8 cellular contexts compared by ENCODE assay signal in the genomic region with DNA sequence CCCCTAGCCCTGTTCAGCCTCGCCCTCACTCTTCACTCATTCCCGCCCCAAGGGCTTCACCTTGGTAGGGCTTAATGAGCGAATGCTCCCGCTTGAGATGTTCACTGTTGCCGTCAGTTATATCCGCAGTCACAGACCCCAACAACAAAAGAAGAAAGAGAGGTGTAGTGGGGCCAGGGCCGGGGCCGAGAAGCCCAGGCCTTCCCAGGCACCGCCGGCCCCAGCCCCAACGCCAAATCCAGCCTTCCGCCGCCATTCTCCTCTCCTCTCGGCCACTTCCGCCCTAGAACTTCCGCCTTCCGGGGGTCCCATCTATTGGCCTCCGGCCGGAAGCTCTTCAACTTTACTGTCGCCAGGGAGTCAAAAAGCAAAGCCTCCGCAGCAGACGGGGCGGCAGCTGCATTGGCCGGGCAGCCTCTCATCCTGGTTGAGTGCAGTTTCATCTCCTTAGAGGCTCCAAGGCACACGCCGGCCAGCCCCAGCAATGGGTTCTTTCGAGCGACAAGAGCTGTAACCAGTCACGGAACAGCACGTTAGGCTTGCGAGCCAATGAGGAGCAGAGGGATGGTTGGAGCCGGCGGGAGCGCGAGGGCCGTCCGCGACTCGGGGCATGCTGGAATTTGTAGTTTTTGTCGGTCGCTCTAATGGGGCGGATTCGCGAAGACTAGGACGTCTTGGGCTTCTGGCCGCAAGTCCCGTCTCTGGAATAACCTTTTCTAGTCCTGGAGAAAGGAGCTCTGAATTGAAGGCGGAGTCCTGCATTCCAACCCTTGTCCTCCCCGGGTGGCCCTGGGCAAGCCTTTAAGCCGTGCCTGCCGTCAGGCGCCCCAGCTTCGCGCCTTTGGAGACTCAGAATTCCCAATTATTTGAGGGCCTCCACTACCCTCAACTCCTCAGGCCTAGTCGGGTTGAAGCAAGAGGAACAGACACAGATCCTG. TPM values are rescaled to one million over a fixed set of nuclear protein-coding genes. Genes with fewer than 3 reads are reported as not detected.
DNase-seq lines count a peak whose midpoint lies in the region; ATAC-seq and TF ChIP-seq lines count a peak whose summit lies in the region.

A gene with protein sequence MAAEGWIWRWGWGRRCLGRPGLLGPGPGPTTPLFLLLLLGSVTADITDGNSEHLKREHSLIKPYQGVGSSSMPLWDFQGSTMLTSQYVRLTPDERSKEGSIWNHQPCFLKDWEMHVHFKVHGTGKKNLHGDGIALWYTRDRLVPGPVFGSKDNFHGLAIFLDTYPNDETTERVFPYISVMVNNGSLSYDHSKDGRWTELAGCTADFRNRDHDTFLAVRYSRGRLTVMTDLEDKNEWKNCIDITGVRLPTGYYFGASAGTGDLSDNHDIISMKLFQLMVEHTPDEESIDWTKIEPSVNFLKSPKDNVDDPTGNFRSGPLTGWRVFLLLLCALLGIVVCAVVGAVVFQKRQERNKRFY (minus strand): TSS at position 277 of the 938 bp plus-strand sequence. CDS start 21 bp downstream, at position 256.

- H3K9me3 ChIP-seq in OCI-LY3 (ENCODE audit: insufficient read depth, low read length) (no peaks in the 10 kb centered on the region), mononuclear cell (ENCODE audit: low read depth, low read length) (no peaks in the 10 kb centered on the region)

- H3K4me1 Mint-ChIP-seq in Calu3 (ENCODE audit: low read depth, unreplicated experiment), result peaks cover 57% of the 10 kb centered on the region

- H3K27ac Mint-ChIP-seq in Calu3 (ENCODE audit: unreplicated experiment), result peak within 1 kb of the TSS; percentile 96

- H3K9me3 Mint-ChIP-seq in Calu3 (ENCODE audit: low read depth, unreplicated experiment), result peaks cover 5% of the 10 kb centered on the region

- intact Hi-C loops in Calu3 (cut with micrococcal nuclease; ENCODE audit: unreplicated experiment), result loop anchor here (5.0 kb wide), 1 partner anchor 34 kb away; no protein-coding TSS in a partner anchor

- H3K4me3 ChIP-seq in OCI-LY3 (ENCODE audit: low read length) (peak within 1 kb of the TSS; percentile 87), mononuclear cell (ENCODE audit: low read length) (peak within 1 kb of the TSS; percentile 66)

- peaks cover 6% of the 10 kb centered on the region for H3K36me3 ChIP-seq in OCI-LY3 (replicated peaks; ENCODE audit: low read depth, low read length)

- CTCF ChIA-PET in Calu3 (lab: Charles Lee), result interaction anchor here (0.6 to 3.3 kb wide), 14 partner anchors 17 to 1590 kb away, joined by 3 to 16 read pairs (median 4); no protein-coding TSS in a partner anchor

- DNase-seq in Calu3, result peak; percentile 94
- peak; percentile 97 for DNase-seq in HuH-7 (ENCODE audit: low spot score)
- DNase-seq in activated CD8-positive, alpha-beta memory T cell treated with anti-CD3 and anti-CD28 coated beads, Interleukin-2, amount 50 U/mL, for 48 hours, result peak; percentile 92
- DNase-seq in epidermal melanocyte (ENCODE audit: insufficient read length, low spot score), result peak; percentile 96
- peak; percentile 67 to 76 for DNase-seq in stimulated activated CD8-positive, alpha-beta memory T cell treated with anti-CD3 and anti-CD28 coated beads, Interleukin-4, amount 100 ng/mL, for 1 hour (ENCODE audit: low read depth in 2 of 2, low spot score in 1 of 2)

- peak within 1 kb of the TSS; percentile 86 for H3K4me3 Mint-ChIP-seq in Calu3 (ENCODE audit: low read depth, unreplicated experiment)

- H3K9ac ChIP-seq in OCI-LY3 (ENCODE audit: low read length), result peak within 1 kb of the TSS; percentile 87

- no peaks in the 10 kb centered on the region for H3K27me3 ChIP-seq in OCI-LY3 (ENCODE audit: low read depth, low read length)
- no peaks in the 10 kb centered on the region for H3K27me3 ChIP-seq in mononuclear cell (ENCODE audit: insufficient read depth, low read length)

- H3K79me2 ChIP-seq in OCI-LY3 (ENCODE audit: low read length), result peaks cover 41% of the 10 kb centered on the region

- H4K20me1 ChIP-seq in OCI-LY3 (ENCODE audit: insufficient read depth, low read length), result 0 out of 2 replicates have a peak, but pooled peaks cover 6% of the 10 kb centered on the region

- peak within 1 kb of the TSS; percentile 97 for H3K4me2 ChIP-seq in OCI-LY3 (ENCODE audit: low read length)

- H3K27me3 Mint-ChIP-seq in Calu3 (ENCODE audit: unreplicated experiment), result no peaks in the 10 kb centered on the region

- BruUV-seq in Calu3 (replicated peaks; lab: Mats Ljungman, UMichigan), result TSS peak; percentile 83

- peaks cover 60% of the 10 kb centered on the region for H3K36me3 Mint-ChIP-seq in Calu3 (ENCODE audit: insufficient read depth, unreplicated experiment)

- H2AFZ ChIP-seq in OCI-LY3 (ENCODE audit: low read depth, low read length), result peak within 1 kb of the TSS; percentile 97

- H3K4me1 ChIP-seq in OCI-LY3 (ENCODE audit: low read length) (peaks cover 22% of the 10 kb centered on the region), mononuclear cell (ENCODE audit: insufficient read depth, low read length) (peaks cover 87% of the 10 kb centered on the region)

- ATAC-seq in GM21515 (IDR thresholded peaks at IDR 0.05; ENCODE audit: unreplicated experiment), result peak; percentile 89

- TF ChIP-seq CTCF in Calu3 (IDR thresholded peaks at IDR 0.05; ENCODE audit: unreplicated experiment), result no peak
- TF ChIP-seq CTCF in OCI-LY3 (IDR thresholded peaks at IDR 0.05; ENCODE audit: low read depth, low read length), result no peak

- H3K27ac ChIP-seq in OCI-LY3 (ENCODE audit: low read length), result peak within 1 kb of the TSS; percentile 88

RNA-seq across cellular contexts. Expression of the gene that starts here (rescaled TPM):
- 278 and 305 TPM in 2 replicates for total RNA-seq in Calu3 (2022)
- total RNA-seq in mononuclear cell, result 115 TPM

Comparison
In these comparisons a context has a peak if more than half of its experiments do, and no peak if none do; other contexts are left out.
1. Peak in every context shown above with its lines: DNase-seq, ATAC-seq, H3K4me3 ChIP-seq and H3K27ac ChIP-seq.